ENCODE assay signal across 39 cellular contexts in genomic region chr7:159239028-159239427, GRCh38.
"Had no signal": no experiment of that assay in that cellular context is flagged by ENCODE, and none has a peak within 500 bp of the region (broad histone marks: within the 10 kb centered on the region; RNA-seq: fewer than 3 reads in every experiment).

No MANE protein-coding gene starts in this region.

- H3K9me3 ChIP-seq: adrenal gland, ascending aorta, body of pancreas, breast epithelium had no signal

- H3K36me3 Mint-ChIP-seq: activated naive CD4-positive, alpha-beta T cell treated with anti-CD3 and anti-CD28 coated beads, Interleukin-2, amount 10 ng/mL, durations not matched to agents 7 days and 5 days; activated naive CD4-positive, alpha-beta T cell treated with anti-CD3 and anti-CD28 coated beads, Interleukin-2, amount 50 U/mL, for 24 hours; activated naive CD4-positive, alpha-beta T cell treated with anti-CD3 and anti-CD28 coated beads, Interleukin-2, amount 50 U/mL, for 72 hours; activated naive CD8-positive, alpha-beta T cell; activated naive CD8-positive, alpha-beta T cell treated with anti-CD3 and anti-CD28 coated beads for 36 hours; activated naive CD8-positive, alpha-beta T cell treated with anti-CD3 and anti-CD28 coated beads, Interleukin-2, amount 10 ng/mL, durations not matched to agents 7 days and 5 days; brain had no signal

- ATAC-seq: activated naive CD4-positive, alpha-beta T cell treated with anti-CD3 and anti-CD28 coated beads, Interleukin-2, amount 50 U/mL, for 72 hours; activated naive CD8-positive, alpha-beta T cell treated with anti-CD3 and anti-CD28 coated beads, Interleukin-2, amount 50 U/mL, for 24 hours; activated T-cell treated with anti-CD3 and anti-CD28 coated beads, Interleukin-2, amount 50 U/mL, for 4 hours; activated T-cell treated with anti-CD3 and anti-CD28 coated beads, Interleukin-2, amount 50 U/mL, for 72 hours; activated T-helper 17 cell treated with anti-CD3 and anti-CD28 coated beads, Interleukin-2, amount 50 U/mL, for 72 hours; body of pancreas had no signal

- H3K4me1 Mint-ChIP-seq: activated naive CD4-positive, alpha-beta T cell treated with anti-CD3 and anti-CD28 coated beads, Interleukin-2, amount 10 ng/mL, durations not matched to agents 7 days and 5 days; activated naive CD4-positive, alpha-beta T cell treated with anti-CD3 and anti-CD28 coated beads, Interleukin-2, amount 50 U/mL, for 24 hours; activated naive CD8-positive, alpha-beta T cell treated with anti-CD3 and anti-CD28 coated beads for 36 hours; activated naive CD8-positive, alpha-beta T cell treated with anti-CD3 and anti-CD28 coated beads, Interleukin-2, amount 10 ng/mL, durations not matched to agents 7 days and 5 days; activated naive CD8-positive, alpha-beta T cell treated with anti-CD3 and anti-CD28 coated beads, Interleukin-2, amount 50 U/mL, for 24 hours; activated T-helper 17 cell treated with anti-CD3 and anti-CD28 coated beads, Interleukin-2, amount 50 U/mL, for 72 hours; brain had no signal

- H3K4me3 Mint-ChIP-seq: activated naive CD4-positive, alpha-beta T cell treated with anti-CD3 and anti-CD28 coated beads for 36 hours; activated naive CD4-positive, alpha-beta T cell treated with anti-CD3 and anti-CD28 coated beads, Interleukin-2, amount 10 ng/mL, durations not matched to agents 7 days and 5 days; activated naive CD4-positive, alpha-beta T cell treated with anti-CD3 and anti-CD28 coated beads, Interleukin-2, amount 50 U/mL, for 24 hours; activated naive CD8-positive, alpha-beta T cell; activated naive CD8-positive, alpha-beta T cell treated with anti-CD3 and anti-CD28 coated beads for 36 hours; activated naive CD8-positive, alpha-beta T cell treated with anti-CD3 and anti-CD28 coated beads, Interleukin-2, amount 10 ng/mL, durations not matched to agents 7 days and 5 days; activated naive CD8-positive, alpha-beta T cell treated with anti-CD3 and anti-CD28 coated beads, Interleukin-2, amount 50 U/mL, for 24 hours; activated T-cell treated with anti-CD3 and anti-CD28 coated beads, Interleukin-2, amount 50 U/mL, for 24 hours; activated T-cell treated with anti-CD3 and anti-CD28 coated beads, Interleukin-2, amount 50 U/mL, for 4 hours; activated T-cell treated with anti-CD3 and anti-CD28 coated beads, Interleukin-2, amount 50 U/mL, for 72 hours; activated T-helper 1 cell treated with anti-CD3 and anti-CD28 coated beads, Interleukin-12 subunit alpha, Interleukin-12 subunit beta, Interleukin-2, Interleukin-4 antibody, amounts not matched to agents 30 ng/mL and 10 ng/mL and 1 ng/mL, durations not matched to agents 14 hours and 24 hours and 36 hours; activated T-helper 17 cell treated with anti-CD3 and anti-CD28 coated beads, Interleukin-2, amount 50 U/mL, for 72 hours; brain had no signal

- DNase-seq: activated effector memory CD4-positive, alpha-beta T cell treated with anti-CD3 and anti-CD28 coated beads, Interleukin-2, amount 50 U/mL, for 16 hours; activated effector memory CD4-positive, alpha-beta T cell treated with Interleukin-2 at 50 U/mL for 16 hours; activated gamma-delta T cell; activated gamma-delta T cell treated with Interleukin-2 at 50 U/mL for 16 hours; activated naive CD4-positive, alpha-beta T cell; activated naive CD4-positive, alpha-beta T cell treated with anti-CD3 and anti-CD28 coated beads for 36 hours; activated naive CD4-positive, alpha-beta T cell treated with anti-CD3 and anti-CD28 coated beads, Interleukin-2, amount 10 ng/mL, durations not matched to agents 7 days and 5 days; activated naive CD4-positive, alpha-beta T cell treated with anti-CD3 and anti-CD28 coated beads, Interleukin-2, amount 50 U/mL, for 16 hours; activated naive CD4-positive, alpha-beta T cell treated with Interleukin-2 at 50 U/mL for 16 hours; activated naive CD8-positive, alpha-beta T cell treated with anti-CD3 and anti-CD28 coated beads for 36 hours; activated naive CD8-positive, alpha-beta T cell treated with anti-CD3 and anti-CD28 coated beads, Interleukin-2, amount 10 ng/mL, durations not matched to agents 7 days and 5 days; activated naive CD8-positive, alpha-beta T cell treated with anti-CD3 and anti-CD28 coated beads, Interleukin-2, amount 50 U/mL, for 24 hours; activated T-cell treated with anti-CD3 and anti-CD28 coated beads, Interleukin-2, amount 50 U/mL, for 1 hour; activated T-cell treated with anti-CD3 and anti-CD28 coated beads, Interleukin-2, amount 50 U/mL, for 24 hours; activated T-cell treated with anti-CD3 and anti-CD28 coated beads, Interleukin-2, amount 50 U/mL, for 4 hours; activated T-cell treated with anti-CD3 and anti-CD28 coated beads, Interleukin-2, amount 50 U/mL, for 48 hours; activated T-cell treated with anti-CD3 and anti-CD28 coated beads, Interleukin-2, amount 50 U/mL, for 72 hours; adrenal gland; amniotic stem cell; amygdala; anterior cingulate cortex; aorta; body of pancreas; brain microvascular endothelial cell; caudate nucleus; central memory CD4-positive, alpha-beta T cell; cerebellar nuclear complex had no signal

- H3K36me3 ChIP-seq: adrenal gland, ascending aorta, brain microvascular endothelial cell, breast epithelium, cardiac muscle cell had no signal

- H3K27ac ChIP-seq: adrenal gland, ascending aorta, body of pancreas, brain microvascular endothelial cell, breast epithelium, cardiac muscle cell had no signal

- H3K9me3 Mint-ChIP-seq: activated naive CD4-positive, alpha-beta T cell treated with anti-CD3 and anti-CD28 coated beads for 36 hours; activated naive CD4-positive, alpha-beta T cell treated with anti-CD3 and anti-CD28 coated beads, Interleukin-2, amount 10 ng/mL, durations not matched to agents 7 days and 5 days; activated naive CD4-positive, alpha-beta T cell treated with anti-CD3 and anti-CD28 coated beads, Interleukin-2, amount 50 U/mL, for 24 hours; activated naive CD4-positive, alpha-beta T cell treated with anti-CD3 and anti-CD28 coated beads, Interleukin-2, amount 50 U/mL, for 72 hours; activated naive CD8-positive, alpha-beta T cell treated with anti-CD3 and anti-CD28 coated beads for 36 hours; activated naive CD8-positive, alpha-beta T cell treated with anti-CD3 and anti-CD28 coated beads, Interleukin-2, amount 10 ng/mL, durations not matched to agents 7 days and 5 days; activated naive CD8-positive, alpha-beta T cell treated with anti-CD3 and anti-CD28 coated beads, Interleukin-2, amount 50 U/mL, for 24 hours; activated T-cell treated with anti-CD3 and anti-CD28 coated beads, Interleukin-2, amount 50 U/mL, for 24 hours; activated T-cell treated with anti-CD3 and anti-CD28 coated beads, Interleukin-2, amount 50 U/mL, for 4 hours; activated T-cell treated with anti-CD3 and anti-CD28 coated beads, Interleukin-2, amount 50 U/mL, for 72 hours; activated T-helper 1 cell treated with anti-CD3 and anti-CD28 coated beads, Interleukin-12 subunit alpha, Interleukin-12 subunit beta, Interleukin-2, Interleukin-4 antibody, amounts not matched to agents 30 ng/mL and 10 ng/mL and 1 ng/mL, durations not matched to agents 14 hours and 24 hours and 36 hours; activated T-helper 17 cell treated with anti-CD3 and anti-CD28 coated beads, Interleukin-2, amount 50 U/mL, for 72 hours; activated T-helper 2 cell treated with anti-CD3 and anti-CD28 coated beads, Interferon-gamma antibody, Interleukin-2, Interleukin-4, amounts not matched to agents 10 μg/mL and 5 μg/mL and 100 μg/mL, durations not matched to agents 14 hours and 24 hours and 36 hours had no signal

- H3K4me1 ChIP-seq: adrenal gland, ascending aorta, body of pancreas, breast epithelium had no signal

- H3K27ac Mint-ChIP-seq: activated naive CD4-positive, alpha-beta T cell treated with anti-CD3 and anti-CD28 coated beads for 36 hours; activated naive CD4-positive, alpha-beta T cell treated with anti-CD3 and anti-CD28 coated beads, Interleukin-2, amount 10 ng/mL, durations not matched to agents 7 days and 5 days; activated naive CD4-positive, alpha-beta T cell treated with anti-CD3 and anti-CD28 coated beads, Interleukin-2, amount 50 U/mL, for 24 hours; activated naive CD4-positive, alpha-beta T cell treated with anti-CD3 and anti-CD28 coated beads, Interleukin-2, amount 50 U/mL, for 72 hours; activated naive CD8-positive, alpha-beta T cell; activated naive CD8-positive, alpha-beta T cell treated with anti-CD3 and anti-CD28 coated beads for 36 hours; activated naive CD8-positive, alpha-beta T cell treated with anti-CD3 and anti-CD28 coated beads, Interleukin-2, amount 10 ng/mL, durations not matched to agents 7 days and 5 days; activated naive CD8-positive, alpha-beta T cell treated with anti-CD3 and anti-CD28 coated beads, Interleukin-2, amount 50 U/mL, for 24 hours; activated T-cell treated with anti-CD3 and anti-CD28 coated beads, Interleukin-2, amount 50 U/mL, for 24 hours; activated T-cell treated with anti-CD3 and anti-CD28 coated beads, Interleukin-2, amount 50 U/mL, for 72 hours; activated T-helper 1 cell treated with anti-CD3 and anti-CD28 coated beads, Interleukin-12 subunit alpha, Interleukin-12 subunit beta, Interleukin-2, Interleukin-4 antibody, amounts not matched to agents 30 ng/mL and 10 ng/mL and 1 ng/mL, durations not matched to agents 14 hours and 24 hours and 36 hours; activated T-helper 17 cell treated with anti-CD3 and anti-CD28 coated beads, Interleukin-2, amount 50 U/mL, for 72 hours; activated T-helper 2 cell treated with anti-CD3 and anti-CD28 coated beads, Interferon-gamma antibody, Interleukin-2, Interleukin-4, amounts not matched to agents 10 μg/mL and 5 μg/mL and 100 μg/mL, durations not matched to agents 14 hours and 24 hours and 36 hours; brain had no signal

- H3K27me3 ChIP-seq: adrenal gland, ascending aorta, body of pancreas, brain microvascular endothelial cell, breast epithelium, cardiac muscle cell had no signal

- H3K4me3 ChIP-seq: adrenal gland, ascending aorta, body of pancreas, breast epithelium, cardiac muscle cell had no signal

- FAIRE-seq: astrocyte, bronchial epithelial cell had no signal
